Comparison of ENCODE assay signal across 28 cellular contexts in genomic region chr1:86990826-86991225, GRCh38.
"Had no signal": no experiment of that assay in that cellular context is flagged by ENCODE, and none has a peak within 500 bp of the region (broad histone marks: within the 10 kb centered on the region; RNA-seq: fewer than 3 reads in every experiment).

No MANE protein-coding gene starts in this region.

- H3K27me3 Mint-ChIP-seq: activated CD4-positive, alpha-beta memory T cell treated with anti-CD3 and anti-CD28 coated beads, Interleukin-2, amount 10 ng/mL, durations not matched to agents 7 days and 5 days; activated CD4-positive, alpha-beta T cell treated with anti-CD3 and anti-CD28 coated beads, Interleukin-2, amount 10 ng/mL, durations not matched to agents 7 days and 5 days; activated T-helper 17 cell treated with anti-CD3 and anti-CD28 coated beads, Interleukin-2, amount 50 U/mL, for 72 hours; naive thymus-derived CD4-positive, alpha-beta T cell; stimulated activated naive CD8-positive, alpha-beta T cell treated with anti-CD3 and anti-CD28 coated beads, Interleukin-15, Interleukin-2, amounts not matched to agents 100 ng/mL and 50 ng/mL, for 24 hours; T-helper 17 cell had no signal

- H3K27ac Mint-ChIP-seq: activated CD4-positive, alpha-beta memory T cell treated with anti-CD3 and anti-CD28 coated beads, Interleukin-2, amount 10 ng/mL, durations not matched to agents 7 days and 5 days; activated CD4-positive, alpha-beta T cell treated with anti-CD3 and anti-CD28 coated beads, Interleukin-2, amount 10 ng/mL, durations not matched to agents 7 days and 5 days; activated T-helper 17 cell treated with anti-CD3 and anti-CD28 coated beads, Interleukin-2, amount 50 U/mL, for 72 hours; endodermal cell; naive thymus-derived CD4-positive, alpha-beta T cell; stimulated activated effector memory CD8-positive, alpha-beta T cell treated with anti-CD3 and anti-CD28 coated beads, Interleukin-12 subunit alpha, Interleukin-12 subunit beta, amount 100 ng/mL, for 72 hours; stimulated activated naive CD8-positive, alpha-beta T cell treated with anti-CD3 and anti-CD28 coated beads, Interleukin-15, Interleukin-2, amounts not matched to agents 100 ng/mL and 50 ng/mL, for 24 hours; T-helper 17 cell; WTC11 had no signal

- H3K4me3 Mint-ChIP-seq: activated CD4-positive, alpha-beta memory T cell treated with anti-CD3 and anti-CD28 coated beads, Interleukin-2, amount 10 ng/mL, durations not matched to agents 7 days and 5 days; activated CD4-positive, alpha-beta T cell treated with anti-CD3 and anti-CD28 coated beads, Interleukin-2, amount 10 ng/mL, durations not matched to agents 7 days and 5 days; activated T-cell treated with anti-CD3 and anti-CD28 coated beads, Interleukin-2, amount 50 U/mL, for 4 hours; activated T-helper 17 cell treated with anti-CD3 and anti-CD28 coated beads, Interleukin-2, amount 50 U/mL, for 72 hours; endodermal cell; naive thymus-derived CD4-positive, alpha-beta T cell; stimulated activated effector memory CD8-positive, alpha-beta T cell treated with anti-CD3 and anti-CD28 coated beads, Interleukin-12 subunit alpha, Interleukin-12 subunit beta, amount 100 ng/mL, for 72 hours; stimulated activated naive CD8-positive, alpha-beta T cell treated with anti-CD3 and anti-CD28 coated beads, Interleukin-15, Interleukin-2, amounts not matched to agents 100 ng/mL and 50 ng/mL, for 24 hours; T-helper 17 cell; WTC11 had no signal

- H3K4me1 Mint-ChIP-seq: activated CD4-positive, alpha-beta T cell treated with anti-CD3 and anti-CD28 coated beads, Interleukin-2, amount 10 ng/mL, durations not matched to agents 7 days and 5 days; activated T-helper 17 cell treated with anti-CD3 and anti-CD28 coated beads, Interleukin-2, amount 50 U/mL, for 72 hours had no signal

- DNase-seq: activated CD4-positive, alpha-beta memory T cell treated with anti-CD3 and anti-CD28 coated beads, Interleukin-2, amount 10 ng/mL, durations not matched to agents 7 days and 5 days; activated CD4-positive, alpha-beta T cell treated with anti-CD3 and anti-CD28 coated beads for 1 hour; activated CD4-positive, alpha-beta T cell treated with anti-CD3 and anti-CD28 coated beads, Interleukin-2, amount 10 ng/mL, durations not matched to agents 7 days and 5 days; activated CD8-positive, alpha-beta memory T cell treated with anti-CD3 and anti-CD28 coated beads, Interleukin-2, amount 50 U/mL, for 48 hours; activated gamma-delta T cell treated with Interleukin-2 at 50 U/mL for 16 hours; activated naive CD4-positive, alpha-beta T cell treated with anti-CD3 and anti-CD28 coated beads, Interleukin-2, amount 50 U/mL, for 16 hours; activated T-cell treated with anti-CD3 and anti-CD28 coated beads, Interleukin-2, amount 50 U/mL, for 4 hours; amniotic stem cell; caudate nucleus; cortex of kidney; endodermal cell; islet precursor cell; left cardiac atrium; left ventricle myocardium superior; midbrain; naive thymus-derived CD4-positive, alpha-beta T cell; nucleus accumbens; pancreas; sigmoid colon; small intestine; stimulated activated CD4-positive, alpha-beta T cell treated with anti-CD3 and anti-CD28 coated beads, Interleukin-4, amount 100 ng/mL, for 24 hours; T-helper 17 cell; T1000; upper lobe of left lung had no signal

- ATAC-seq: activated T-cell treated with anti-CD3 and anti-CD28 coated beads, Interleukin-2, amount 50 U/mL, for 4 hours; activated T-helper 17 cell treated with anti-CD3 and anti-CD28 coated beads, Interleukin-2, amount 50 U/mL, for 72 hours; left cardiac atrium; left ventricle myocardium superior; naive thymus-derived CD4-positive, alpha-beta T cell; pancreas; stimulated activated effector memory CD8-positive, alpha-beta T cell treated with anti-CD3 and anti-CD28 coated beads, Interleukin-12 subunit alpha, Interleukin-12 subunit beta, amount 100 ng/mL, for 72 hours; T-helper 17 cell had no signal

- H3K9me3 Mint-ChIP-seq: activated CD4-positive, alpha-beta memory T cell treated with anti-CD3 and anti-CD28 coated beads, Interleukin-2, amount 10 ng/mL, durations not matched to agents 7 days and 5 days; activated CD4-positive, alpha-beta T cell treated with anti-CD3 and anti-CD28 coated beads, Interleukin-2, amount 10 ng/mL, durations not matched to agents 7 days and 5 days; activated T-cell treated with anti-CD3 and anti-CD28 coated beads, Interleukin-2, amount 50 U/mL, for 4 hours; activated T-helper 17 cell treated with anti-CD3 and anti-CD28 coated beads, Interleukin-2, amount 50 U/mL, for 72 hours; endodermal cell; naive thymus-derived CD4-positive, alpha-beta T cell; stimulated activated effector memory CD8-positive, alpha-beta T cell treated with anti-CD3 and anti-CD28 coated beads, Interleukin-12 subunit alpha, Interleukin-12 subunit beta, amount 100 ng/mL, for 72 hours; stimulated activated naive CD8-positive, alpha-beta T cell treated with anti-CD3 and anti-CD28 coated beads, Interleukin-15, Interleukin-2, amounts not matched to agents 100 ng/mL and 50 ng/mL, for 24 hours; WTC11 had no signal

- H3K36me3 Mint-ChIP-seq: stimulated activated effector memory CD8-positive, alpha-beta T cell treated with anti-CD3 and anti-CD28 coated beads, Interleukin-12 subunit alpha, Interleukin-12 subunit beta, amount 100 ng/mL, for 72 hours had no signal
